Comparison of ENCODE assay signal across 8 cellular contexts in the genomic region with DNA sequence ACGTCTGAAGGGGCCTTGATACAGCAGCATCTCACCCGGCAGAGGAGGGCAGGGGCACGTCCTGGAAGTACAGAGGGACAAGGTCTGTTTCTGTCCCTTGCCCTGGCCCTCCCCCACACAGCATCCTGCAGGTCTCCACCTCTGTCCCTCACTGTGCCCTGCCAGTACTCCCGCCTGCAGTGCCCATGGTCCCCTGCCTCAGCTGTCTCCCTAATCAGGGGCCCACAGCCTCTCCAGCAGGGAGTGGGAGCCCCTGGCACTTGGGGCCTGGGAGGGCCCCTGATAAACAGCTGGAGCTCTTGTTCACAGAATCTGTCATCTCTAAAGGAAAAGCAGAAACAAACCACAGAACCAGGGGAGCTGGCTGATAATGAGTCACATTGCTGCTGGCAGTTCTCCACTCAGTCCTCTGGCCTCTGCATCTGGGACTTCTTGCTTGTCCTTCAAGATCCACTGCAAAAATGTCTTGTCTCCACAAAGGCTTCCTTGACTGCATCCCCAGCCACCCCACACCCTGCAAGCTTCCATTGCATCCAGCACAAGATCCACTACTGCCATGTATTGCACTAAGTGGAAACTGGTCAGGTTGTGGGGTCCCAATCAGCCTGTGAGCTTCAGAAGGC. TPM values are rescaled to one million over a fixed set of nuclear protein-coding genes. Genes with fewer than 3 reads are reported as not detected.
A peak's percentile ranks its signal among the peaks of the same experiment; 100 is the strongest.
DNase-seq lines count a peak whose midpoint lies in the region; ATAC-seq, FAIRE-seq and TF ChIP-seq lines count a peak whose summit lies in the region.

No MANE protein-coding gene starts in this region.

- peaks cover 9% of the 10 kb centered on the region for H3K4me1 ChIP-seq in astrocyte (ENCODE audit: insufficient read depth, low read length)

- H2AFZ ChIP-seq in astrocyte (ENCODE audit: low read depth, low read length) = no peak overlapping the region

- peak; percentile 21 to 41 for ATAC-seq in naive thymus-derived CD8-positive, alpha-beta T cell

- H3K9ac ChIP-seq in astrocyte (ENCODE audit: low read length) = no peak overlapping the region

- no peaks in the 10 kb centered on the region for H3K27me3 ChIP-seq in astrocyte (ENCODE audit: insufficient read depth, low read length)

- DNase-seq in ELF-1 (ENCODE audit: low read depth, low spot score) = peak; percentile 23
- DNase-seq in M059J (ENCODE audit: low read depth) = peak; percentile 90
- peak; percentile 81 for DNase-seq in astrocyte (ENCODE audit: low read depth)
- no peak for DNase-seq in naive thymus-derived CD8-positive, alpha-beta T cell
- no peak for DNase-seq in NCI-H2227 treated with DMSO at 0.1 percent for 48 hours (lab: John Stamatoyannopoulos, UW)
- no peak for DNase-seq in central memory CD4-positive, alpha-beta T cell
- DNase-seq in NCI-H774 (lab: John Stamatoyannopoulos, UW) = no peak
- no peak for DNase-seq in DMS114 treated with DMSO at 0.1 percent for 48 hours (lab: John Stamatoyannopoulos, UW; ENCODE audit: unreplicated experiment)

- no peaks in the 10 kb centered on the region for H3K36me3 ChIP-seq in astrocyte (ENCODE audit: insufficient read depth, low read length)

- POLR2A ChIA-PET in naive thymus-derived CD8-positive, alpha-beta T cell (lab: Charles Lee) = interaction anchor here (0.9 to 1.6 kb wide), 4 partner anchors 9 to 24 kb away, joined by 3 to 7 read pairs (median 3); no protein-coding TSS in a partner anchor

- peak overlapping the region; percentile 42 for H3K4me2 ChIP-seq in astrocyte (ENCODE audit: low read length)

- peaks cover 21% of the 10 kb centered on the region for H3K4me1 Mint-ChIP-seq in astrocyte (ENCODE audit: low read depth, unreplicated experiment)
- H3K4me1 Mint-ChIP-seq in naive thymus-derived CD8-positive, alpha-beta T cell = peaks cover 34 to 80% (median 66%) of the 10 kb centered on the region in 4 donors

- peak; percentile 63 for FAIRE-seq in astrocyte (lab: Jason Lieb, UNC)

- no peaks in the 10 kb centered on the region for H4K20me1 ChIP-seq in astrocyte (ENCODE audit: insufficient read depth, low read length)

- H3K36me3 Mint-ChIP-seq in astrocyte (ENCODE audit: low read depth, unreplicated experiment) = no peaks in the 10 kb centered on the region
- H3K36me3 Mint-ChIP-seq in naive thymus-derived CD8-positive, alpha-beta T cell = peaks cover 0 to 76% (median 22%) of the 10 kb centered on the region in 3 donors

- H3K27me3 Mint-ChIP-seq in astrocyte (ENCODE audit: low read depth, unreplicated experiment) = peaks cover 3% of the 10 kb centered on the region
- no peaks in the 10 kb centered on the region for H3K27me3 Mint-ChIP-seq in naive thymus-derived CD8-positive, alpha-beta T cell

- no peaks in the 10 kb centered on the region for H3K9me3 Mint-ChIP-seq in astrocyte (ENCODE audit: unreplicated experiment)
- no peaks in the 10 kb centered on the region for H3K9me3 Mint-ChIP-seq in naive thymus-derived CD8-positive, alpha-beta T cell

- H3K4me3 Mint-ChIP-seq in astrocyte (ENCODE audit: unreplicated experiment) = peak overlapping the region; percentile 22
- peak overlapping the region in 9 of 10 donors; percentile 36 to 81 (median 50) for H3K4me3 Mint-ChIP-seq in naive thymus-derived CD8-positive, alpha-beta T cell

- H3K27ac ChIP-seq in astrocyte (ENCODE audit: low read depth, low read length) = no peak overlapping the region

- H3K4me3 ChIP-seq in astrocyte (ENCODE audit: insufficient read depth, low read depth, low read length) = no peak overlapping the region

- H3K9me3 ChIP-seq in astrocyte (ENCODE audit: insufficient read depth, low read depth, low read length) = no peaks in the 10 kb centered on the region

- peak overlapping the region; percentile 53 for H3K27ac Mint-ChIP-seq in astrocyte (ENCODE audit: unreplicated experiment)
- peak overlapping the region; percentile 81 to 99 (median 86) for H3K27ac Mint-ChIP-seq in naive thymus-derived CD8-positive, alpha-beta T cell

- TF ChIP-seq CTCF in astrocyte (IDR thresholded peaks at IDR 0.05; ENCODE audit: insufficient read depth, low read depth, low read length) = no peak

- no peaks in the 10 kb centered on the region for H3K79me2 ChIP-seq in astrocyte (ENCODE audit: insufficient read depth, low read length)

RNA-seq across cellular contexts. Expression of gene TAF8, which starts 33.2 kb away (rescaled TPM):
- 23.7 and 29.5 TPM in 2 replicates for total RNA-seq in M059J (2014; rRNA removed; shearing (Covaris generic))
- 13.6 and 14.8 TPM in 2 replicates for total RNA-seq in astrocyte
- total RNA-seq in naive thymus-derived CD8-positive, alpha-beta T cell = 10 to 100 TPM; 61.3 to 73.8 TPM
- polyA plus RNA-seq in naive thymus-derived CD8-positive, alpha-beta T cell = 10 to 100 TPM; 24.4 to 36.8 (median 28.6) TPM

Comparison
In these comparisons a context has a peak if more than half of its experiments do, and no peak if none do; other contexts are left out.
1. DNase-seq: peak in ELF-1 (single experiment), M059J (single experiment) and astrocyte (single experiment); none in naive thymus-derived CD8-positive, alpha-beta T cell (0 of 10), NCI-H2227 treated with DMSO at 0.1 percent for 48 hours (single experiment), central memory CD4-positive, alpha-beta T cell (single experiment), NCI-H774 (single experiment) and DMS114 treated with DMSO at 0.1 percent for 48 hours (single experiment).